Comparison of ENCODE assay signal across 10 cellular contexts in the genomic region with DNA sequence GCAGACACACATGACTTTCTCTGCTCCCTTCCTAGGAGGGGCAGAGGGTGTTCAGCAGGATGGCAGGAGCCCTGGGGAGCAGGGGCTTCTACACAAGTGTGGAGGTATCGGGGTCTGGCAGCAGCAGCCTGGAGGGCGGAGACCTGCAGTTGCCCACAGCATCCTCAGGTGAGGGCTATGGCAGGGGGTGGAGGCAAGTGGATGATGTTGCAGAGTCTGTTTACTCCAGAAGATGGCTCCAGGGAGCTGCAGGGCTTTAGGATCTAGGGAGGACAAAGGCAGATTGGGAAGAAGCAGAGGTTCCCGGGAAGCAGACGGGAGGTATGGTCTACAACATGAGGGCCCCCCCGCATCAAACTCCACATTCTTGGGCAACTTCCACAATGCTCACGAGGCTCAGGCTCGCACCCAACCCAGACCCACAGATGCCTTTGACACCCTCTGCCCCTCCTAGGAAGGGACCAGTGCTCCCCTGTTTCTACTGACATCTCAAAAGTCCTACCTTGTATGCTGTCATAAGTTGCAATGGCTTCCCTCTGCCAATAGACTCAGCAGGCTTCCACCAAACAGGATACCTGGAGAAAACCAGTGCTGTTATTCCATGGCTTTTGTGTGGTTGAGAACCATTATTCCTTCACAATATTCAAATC. TPM values are rescaled to one million over a fixed set of nuclear protein-coding genes. Genes with fewer than 3 reads are reported as not detected.
DNase-seq lines count a peak whose midpoint lies in the region; ATAC-seq and TF ChIP-seq lines count a peak whose summit lies in the region.
"Had no signal": no experiment of that assay in that cellular context is flagged by ENCODE, and none has a peak within 500 bp of the region (broad histone marks: within the 10 kb centered on the region; RNA-seq: fewer than 3 reads in every experiment).

No MANE protein-coding gene starts in this region.

- H3K4me1 Mint-ChIP-seq in nephron progenitor cell, result peaks cover 11% of the 10 kb centered on the region

- peaks cover 66% of the 10 kb centered on the region for H3K27me3 Mint-ChIP-seq in nephron progenitor cell (ENCODE audit: low read depth, poor library complexity)

- WGBS in tibial nerve, 2 donors, result 18 to 26% methylated on average over 7 of the region's 7 CpGs

- no peak overlapping the region for H3K27ac ChIP-seq in tibial nerve

- no peaks in the 10 kb centered on the region for H3K9me3 Mint-ChIP-seq in nephron progenitor cell
- H3K9me3 Mint-ChIP-seq: activated naive CD8-positive, alpha-beta T cell treated with anti-CD3 and anti-CD28 coated beads, Interleukin-2, amount 10 ng/mL, durations not matched to agents 7 days and 5 days had no signal

- ATAC-seq in GM18505 (IDR thresholded peaks at IDR 0.05; ENCODE audit: unreplicated experiment), result no peak

- no peak for TF ChIP-seq POLR2A in GM18505 (IDR thresholded peaks at IDR 0.05; ENCODE audit: borderline replicate concordance, extremely low read depth, insufficient read depth, insufficient read length)
- no peak for TF ChIP-seq POLR2A in tibial nerve (IDR thresholded peaks at IDR 0.05)

- no peaks in the 10 kb centered on the region for H3K9me3 ChIP-seq in tibial nerve

- no peak for TF ChIP-seq EP300 in tibial nerve (IDR thresholded peaks at IDR 0.05)

- POLR2A ChIA-PET in GM10248 (lab: Yijun Ruan, JAX), result interaction anchor here (0.6 kb wide), 1 partner anchor 31 kb away, joined by 4 read pairs; no protein-coding TSS in a partner anchor

- H3K4me1 ChIP-seq in tibial nerve, result no peaks in the 10 kb centered on the region

- no peaks in the 10 kb centered on the region for H3K36me3 Mint-ChIP-seq in nephron progenitor cell (ENCODE audit: low read depth)
- H3K36me3 Mint-ChIP-seq: activated naive CD8-positive, alpha-beta T cell treated with anti-CD3 and anti-CD28 coated beads, Interleukin-2, amount 10 ng/mL, durations not matched to agents 7 days and 5 days had no signal

- H3K4me3 Mint-ChIP-seq in nephron progenitor cell, result no peak overlapping the region
- H3K4me3 Mint-ChIP-seq: activated naive CD8-positive, alpha-beta T cell treated with anti-CD3 and anti-CD28 coated beads, Interleukin-2, amount 10 ng/mL, durations not matched to agents 7 days and 5 days had no signal

- peak; percentile 36 for TF ChIP-seq CTCF in GM10248 (IDR thresholded peaks at IDR 0.05; ENCODE audit: control extremely low read depth, extremely low read depth, low read depth, missing control alignments)
- peak; percentile 44 for TF ChIP-seq CTCF in astrocyte of the cerebellum (IDR thresholded peaks at IDR 0.05; ENCODE audit: low read depth, low read length, missing control alignments)
- peak; percentile 35 for TF ChIP-seq CTCF in nephron progenitor cell (IDR thresholded peaks at IDR 0.05)
- TF ChIP-seq CTCF in tibial nerve (IDR thresholded peaks at IDR 0.05), result no peak

- CTCF ChIA-PET in GM10248 (lab: Yijun Ruan, JAX), result no interaction called here

- H3K4me3 ChIP-seq in astrocyte of the cerebellum (ENCODE audit: low read depth, low read length) (no peak overlapping the region), tibial nerve (no peak overlapping the region)

- in situ Hi-C loops in astrocyte of the cerebellum (cut with HindIII; ENCODE audit: low sequenced_read_pairs), result no loop called here

- H3K27ac Mint-ChIP-seq in nephron progenitor cell, result no peak overlapping the region
- H3K27ac Mint-ChIP-seq: activated naive CD8-positive, alpha-beta T cell treated with anti-CD3 and anti-CD28 coated beads, Interleukin-2, amount 10 ng/mL, durations not matched to agents 7 days and 5 days; progenitor cell of endocrine pancreas had no signal

- H3K36me3 ChIP-seq in tibial nerve, result no peaks in the 10 kb centered on the region

- peaks cover 0 to 36% of the 10 kb centered on the region in 2 donors for H3K27me3 ChIP-seq in tibial nerve

- DNase-seq in GM10248 (ENCODE audit: extremely low spot score) (no peak), NCI-H187 (lab: John Stamatoyannopoulos, UW) (peak; percentile 29 to 59), astrocyte of the cerebellum (ENCODE audit: low read depth) (no peak), nephron progenitor cell (peak; percentile 12), midbrain (lab: John Stamatoyannopoulos, UW) (no peak), activated gamma-delta T cell treated with Interleukin-2 at 50 U/mL for 16 hours (no peak), tibial nerve (ENCODE audit: low spot score in 2 of 2) (no peak)
- DNase-seq: activated naive CD8-positive, alpha-beta T cell treated with anti-CD3 and anti-CD28 coated beads, Interleukin-2, amount 10 ng/mL, durations not matched to agents 7 days and 5 days had no signal

RNA-seq across cellular contexts. Expression of a gene that starts 12.0 kb away (rescaled TPM):
- total RNA-seq in tibial nerve, result under 1 TPM in 3 of 4 donors, not detected in 1; 0.21 to 0.66 (median 0.30) TPM
- total RNA-seq: activated naive CD8-positive, alpha-beta T cell treated with anti-CD3 and anti-CD28 coated beads, Interleukin-2, amount 10 ng/mL, durations not matched to agents 7 days and 5 days had no signal

RNA-seq across cellular contexts. Expression of a gene that starts 19.6 kb away (rescaled TPM):
- total RNA-seq in tibial nerve, result 10 to 100 TPM; 25.1 to 34.2 (median 29.4) TPM

Comparison
In these comparisons a context has a peak if more than half of its experiments do, and no peak if none do; other contexts are left out.
1. DNase-seq: peak in NCI-H187 (2 of 2) and nephron progenitor cell (single experiment); none in GM10248 (single experiment), astrocyte of the cerebellum (single experiment), midbrain (single experiment), activated gamma-delta T cell treated with Interleukin-2 at 50 U/mL for 16 hours (single experiment) and tibial nerve (0 of 2).
2. CTCF ChIP-seq: peak in GM10248 (single experiment), astrocyte of the cerebellum (single experiment) and nephron progenitor cell (single experiment); none in tibial nerve (0 of 5).